10 cellular contexts compared by ENCODE assay signal in the genomic region with DNA sequence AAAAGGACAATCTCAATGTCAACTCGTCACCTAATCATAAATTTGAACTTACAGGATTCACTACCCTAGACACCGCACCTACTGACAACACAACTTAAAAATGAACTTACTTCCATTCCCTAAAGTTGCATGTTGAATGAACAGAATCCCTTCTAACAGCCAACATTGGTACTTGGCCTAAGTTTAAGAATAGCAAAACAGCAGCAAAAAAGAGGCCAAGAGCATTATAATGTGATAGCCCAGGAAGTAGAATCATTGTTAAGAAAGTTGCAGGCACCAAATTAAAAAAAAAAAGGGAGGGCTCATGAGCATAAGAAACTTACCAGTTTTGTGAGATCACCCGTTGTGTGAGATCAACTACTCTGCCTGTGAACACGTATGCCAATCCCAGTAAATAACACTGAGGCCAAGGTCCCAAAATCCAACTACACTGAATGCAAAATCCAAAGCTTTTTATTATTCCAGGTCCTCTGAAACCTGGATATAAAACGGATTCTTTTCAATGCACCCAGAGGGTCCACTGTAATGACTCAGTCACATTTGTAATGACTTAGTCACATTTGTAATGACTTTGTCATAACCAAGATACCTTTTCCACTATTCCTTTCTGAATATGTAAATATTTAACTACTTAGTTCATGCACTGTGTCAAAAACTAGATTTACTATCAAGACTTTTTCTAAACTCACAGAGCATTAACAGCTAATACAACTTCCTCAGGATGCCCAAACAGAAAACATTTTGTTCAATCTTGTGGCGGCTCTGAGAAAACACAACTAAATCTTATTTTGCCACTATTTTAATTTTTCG. TPM values are rescaled to one million over a fixed set of nuclear protein-coding genes. Genes with fewer than 3 reads are reported as not detected.
DNase-seq lines count a peak whose midpoint lies in the region; ATAC-seq, FAIRE-seq and TF ChIP-seq lines count a peak whose summit lies in the region.
"Had no signal": no experiment of that assay in that cellular context is flagged by ENCODE, and none has a peak within 500 bp of the region (broad histone marks: within the 10 kb centered on the region; RNA-seq: fewer than 3 reads in every experiment).

No MANE protein-coding gene starts in this region.

- H3K9me1 ChIP-seq in K562 (ENCODE audit: control insufficient read depth, insufficient read depth, low read length) = no peaks in the 10 kb centered on the region

- TF ChIP-seq CTCF in K562 (IDR thresholded peaks at IDR 0.05 in 2 of 3, conservative IDR thresholded peaks at IDR 0.05 in 1 of 3; ENCODE audit: insufficient read depth in 2 of 3, low read depth in 1 of 3, low read length in 3 of 3) (no peak), osteoblast (IDR thresholded peaks at IDR 0.05; ENCODE audit: extremely low read depth, low read depth, low read length) (no peak)

- in situ Hi-C loops in K562 (cut with MboI) = no loop called here

- H3K27ac ChIP-seq in K562 (ENCODE audit: extremely low read depth, low read depth, low read length) = no peak overlapping the region
- H3K27ac ChIP-seq in osteoblast (ENCODE audit: low read depth, low read length) = no peak overlapping the region
- H3K27ac ChIP-seq: esophagus squamous epithelium had no signal

- intact Hi-C loops in K562 (cut with micrococcal nuclease) (no loop called here), posterior cingulate gyrus (cut with DNase I) (loop anchor here (10.0 kb wide), 1 partner anchor 139 kb away; no protein-coding TSS in a partner anchor)

- BruUV-seq in K562 (replicated peaks; lab: Mats Ljungman, UMichigan) = no TSS peak

- H3K4me1 ChIP-seq in K562 (replicated peaks in 1 of 2; ENCODE audit: control insufficient read depth in 2 of 2, insufficient read depth in 2 of 2, low read length in 2 of 2) (peaks cover 2 to 9% of the 10 kb centered on the region in 2 experiments; a peak in 2 of 5 replicates), osteoblast (ENCODE audit: insufficient read depth, low read length) (peaks cover 44% of the 10 kb centered on the region)

- H3K27me3 ChIP-seq in K562 (ENCODE audit: control insufficient read depth in 2 of 2, insufficient read depth in 2 of 2, low read length in 2 of 2) (no peaks in the 10 kb centered on the region), osteoblast (ENCODE audit: insufficient read depth, low read length) (no peaks in the 10 kb centered on the region), MG63 (no peaks in the 10 kb centered on the region)
- H3K27me3 ChIP-seq: esophagus squamous epithelium had no signal

- DNase-seq in NCI-H2171 treated with DMSO at 0.1 percent for 48 hours (lab: John Stamatoyannopoulos, UW) (peak; percentile 3), NCI-H2171 (lab: John Stamatoyannopoulos, UW) (no peak), LHCN-M2 (ENCODE audit: low read depth) (peak; percentile 51), K562 (ENCODE audit: extremely low read depth in 1 of 4, low spot score in 3 of 4) (no peak), osteoblast (ENCODE audit: insufficient read length, low spot score, missing footprints) (peak; percentile 80), MG63 (no peak), posterior cingulate gyrus (no peak)
- no peak for DNase-seq in effector CD4-positive, alpha-beta T cell
- DNase-seq: 8988T, esophagus squamous epithelium had no signal

- TF ChIP-seq RAD21 in K562 (CRISPR knock-in tag; conservative IDR thresholded peaks at IDR 0.05 in 1 of 2, IDR thresholded peaks at IDR 0.05 in 1 of 2) = no peak

- H4K20me1 ChIP-seq in K562 (replicated peaks; ENCODE audit: control insufficient read depth, insufficient read depth, low read length) = peaks cover 35% of the 10 kb centered on the region
- peaks cover 61% of the 10 kb centered on the region for H4K20me1 ChIP-seq in osteoblast (ENCODE audit: insufficient read depth, low read length)

- no peak overlapping the region for H3K9ac ChIP-seq in K562 (ENCODE audit: insufficient read depth in 1 of 2, low read depth in 2 of 2, low read length in 2 of 2)

- peaks cover 34% of the 10 kb centered on the region for H3K79me2 ChIP-seq in K562 (ENCODE audit: control insufficient read depth, insufficient read depth, low read length)
- peaks cover 31% of the 10 kb centered on the region for H3K79me2 ChIP-seq in osteoblast (ENCODE audit: insufficient read depth, low read length)

- peak; percentile 83 for TF ChIP-seq POLR2A in K562 (conservative IDR thresholded peaks at IDR 0.05)

- WGBS in K562 (ENCODE audit: insufficient coverage, low coverage, missing lambda C conversion rate) = 67% methylated on average over 7 of the region's 7 CpGs

- H3K4me3 ChIP-seq in K562 = no peak overlapping the region
- H3K4me3 ChIP-seq in osteoblast (ENCODE audit: insufficient read depth, low read length) = no peak overlapping the region
- H3K4me3 ChIP-seq in MG63 = no peak overlapping the region
- H3K4me3 ChIP-seq: esophagus squamous epithelium had no signal

- H2AFZ ChIP-seq in K562 (ENCODE audit: low read depth, low read length) = no peak overlapping the region
- no peak overlapping the region for H2AFZ ChIP-seq in osteoblast (ENCODE audit: low read length)

- H3K36me3 ChIP-seq in K562 (ENCODE audit: control insufficient read depth, insufficient read depth, low read length) (peaks cover 51% of the 10 kb centered on the region), osteoblast (ENCODE audit: insufficient read depth, low read length) (peaks cover 53% of the 10 kb centered on the region), MG63 (peaks cover 62% of the 10 kb centered on the region)

- CTCF ChIA-PET in K562 (lab: Yijun Ruan, JAX; ENCODE audit: low intra/inter-chr PET ratio) = no interaction called here

- ATAC-seq in K562 = peak; percentile 51

- no peaks in the 10 kb centered on the region for H3K9me3 ChIP-seq in K562 (replicated peaks; ENCODE audit: control insufficient read depth, insufficient read depth, low read depth, low read length)
- no peaks in the 10 kb centered on the region for H3K9me3 ChIP-seq in osteoblast (ENCODE audit: low read depth, low read length)
- H3K9me3 ChIP-seq in MG63 = no peaks in the 10 kb centered on the region
- H3K9me3 ChIP-seq: esophagus squamous epithelium had no signal

- TF ChIP-seq EP300 in K562 (IDR thresholded peaks at IDR 0.05; ENCODE audit: low read length) = no peak

- POLR2A ChIA-PET in K562 (lab: Yijun Ruan, JAX) = interaction anchor here (0.6 to 2.9 kb wide), 7 partner anchors 8 to 450 kb away, joined by 3 to 14 read pairs (median 8); partner anchors contain the start of gene HNRNPD

- FAIRE-seq in K562 (lab: Jason Lieb, UNC) = no peak

- H3K4me2 ChIP-seq in K562 (ENCODE audit: insufficient read depth, low read length) (no peak overlapping the region), osteoblast (ENCODE audit: insufficient read depth, low read length) (no peak overlapping the region)

RNA-seq across cellular contexts. Expression of gene HNRNPDL, which starts 6.8 kb away (rescaled TPM):
- total RNA-seq in LHCN-M2 (2014; rRNA removed) = 238 and 249 TPM in 2 replicates
- 149 TPM for polyA plus RNA-seq in LHCN-M2 (2012)
- total RNA-seq in K562 (2011; cell fraction: chromatin; rRNA removed; ENCODE audit: low replicate concordance) = 92.3 and 355 TPM in 2 replicates
- 64.7 and 75.9 TPM in 2 replicates for total RNA-seq in K562 (2011; cell fraction: nucleolus; rRNA removed)
- 136 and 154 TPM in 2 replicates for total RNA-seq in K562 (2011; cell fraction: nucleoplasm; rRNA removed)
- total RNA-seq in K562 (2014; rRNA removed) = 278 and 351 TPM in 2 replicates
- 389 and 475 TPM in 2 replicates for total RNA-seq in K562 (2014; rRNA removed; fragmentation: Illumina TruSeq; extraction: Trizol)
- 472 and 503 TPM in 2 replicates for total RNA-seq in K562 (2015; rRNA removed; fragmentation: Illumina TruSeq; extraction: Trizol)
- total RNA-seq in K562 (2021) = 296 and 315 TPM in 2 replicates
- polyA plus RNA-seq in K562 (2011; rRNA removed) = 185 and 257 TPM in 2 replicates
- 53.9 and 124 TPM in 2 replicates for polyA plus RNA-seq in K562 (2011; cell fraction: cytosol; rRNA removed)
- 287 and 487 TPM in 2 replicates for polyA plus RNA-seq in K562 (2011; cell fraction: nucleus; rRNA removed)
- polyA plus RNA-seq in K562 (2012) = 144 and 421 TPM in 2 replicates
- 392 and 393 TPM in 2 replicates for polyA plus RNA-seq in K562 (2014; fragmentation: Illumina TruSeq; extraction: Trizol)
- polyA plus RNA-seq in K562 (2014; fragmentation: Nextera tagmentation; extraction: Ambion mirVana) = 100 to 1,000 TPM; 243 to 299 TPM
- polyA plus RNA-seq in K562 (2014; rRNA removed) = 555 and 652 TPM in 2 replicates
- 151 and 158 TPM in 2 replicates for polyA minus RNA-seq in K562 (2011; rRNA and poly(A)+ RNA removed)
- 67.0 and 67.9 TPM in 2 replicates for polyA minus RNA-seq in K562 (2011; cell fraction: cytosol; rRNA and poly(A)+ RNA removed)
- 82.9 and 155 TPM in 2 replicates for polyA minus RNA-seq in K562 (2011; cell fraction: nucleus; rRNA and poly(A)+ RNA removed)
- total RNA-seq in osteoblast = 142 and 143 TPM in 2 replicates
- total RNA-seq in MG63 (2014; rRNA removed; shearing (Covaris generic); ENCODE audit: low replicate concordance) = 228 and 261 TPM in 2 replicates

RNA-seq across cellular contexts. Expression of gene ENOPH1, which starts 6.9 kb away (rescaled TPM):
- 55.3 and 59.4 TPM in 2 replicates for total RNA-seq in LHCN-M2 (2014; rRNA removed)
- 23.9 TPM for polyA plus RNA-seq in LHCN-M2 (2012)
- 7.4 and 14.2 TPM in 2 replicates for total RNA-seq in K562 (2011; cell fraction: chromatin; rRNA removed; ENCODE audit: low replicate concordance)
- 5.5 and 6.1 TPM in 2 replicates for total RNA-seq in K562 (2011; cell fraction: nucleolus; rRNA removed)
- 7.6 and 14.4 TPM in 2 replicates for total RNA-seq in K562 (2011; cell fraction: nucleoplasm; rRNA removed)
- total RNA-seq in K562 (2014; rRNA removed) = 44.2 and 52.5 TPM in 2 replicates
- total RNA-seq in K562 (2014; rRNA removed; fragmentation: Illumina TruSeq; extraction: Trizol) = 70.4 and 71.4 TPM in 2 replicates
- 53.7 and 57.1 TPM in 2 replicates for total RNA-seq in K562 (2015; rRNA removed; fragmentation: Illumina TruSeq; extraction: Trizol)
- total RNA-seq in K562 (2021) = 51.0 and 51.4 TPM in 2 replicates
- polyA plus RNA-seq in K562 (2011; rRNA removed) = 21.0 and 29.8 TPM in 2 replicates
- 13.2 and 15.4 TPM in 2 replicates for polyA plus RNA-seq in K562 (2011; cell fraction: cytosol; rRNA removed)
- polyA plus RNA-seq in K562 (2011; cell fraction: nucleus; rRNA removed) = 6.5 and 7.1 TPM in 2 replicates
- 38.2 and 48.5 TPM in 2 replicates for polyA plus RNA-seq in K562 (2012)
- polyA plus RNA-seq in K562 (2014; fragmentation: Illumina TruSeq; extraction: Trizol) = 59.8 and 66.5 TPM in 2 replicates
- 10 to 100 TPM; 33.6 to 38.2 TPM for polyA plus RNA-seq in K562 (2014; fragmentation: Nextera tagmentation; extraction: Ambion mirVana)
- 48.9 and 58.7 TPM in 2 replicates for polyA plus RNA-seq in K562 (2014; rRNA removed)
- polyA minus RNA-seq in K562 (2011; rRNA and poly(A)+ RNA removed) = 24.2 and 24.4 TPM in 2 replicates
- polyA minus RNA-seq in K562 (2011; cell fraction: cytosol; rRNA and poly(A)+ RNA removed) = 9.9 and 10.2 TPM in 2 replicates
- 5.3 and 5.9 TPM in 2 replicates for polyA minus RNA-seq in K562 (2011; cell fraction: nucleus; rRNA and poly(A)+ RNA removed)
- total RNA-seq in osteoblast = 35.4 and 38.4 TPM in 2 replicates
- 42.7 and 55.5 TPM in 2 replicates for total RNA-seq in MG63 (2014; rRNA removed; shearing (Covaris generic); ENCODE audit: low replicate concordance)

RNA-seq across cellular contexts. Expression of gene HNRNPD, which starts 49.7 kb away (rescaled TPM):
- total RNA-seq in LHCN-M2 (2014; rRNA removed) (36.2 and 48.9 TPM in 2 replicates), K562 (2014; rRNA removed) (157 and 160 TPM in 2 replicates), K562 (2014; rRNA removed; fragmentation: Illumina TruSeq; extraction: Trizol) (98.8 and 120 TPM in 2 replicates), K562 (2015; rRNA removed; fragmentation: Illumina TruSeq; extraction: Trizol) (135 and 147 TPM in 2 replicates), K562 (2021) (346 and 422 TPM in 2 replicates), osteoblast (19.2 and 19.4 TPM in 2 replicates)
- 219 TPM for polyA plus RNA-seq in LHCN-M2 (2012)
- 121 and 345 TPM in 2 replicates for total RNA-seq in K562 (2011; cell fraction: chromatin; rRNA removed; ENCODE audit: low replicate concordance)
- 98.2 and 123 TPM in 2 replicates for total RNA-seq in K562 (2011; cell fraction: nucleolus; rRNA removed)
- total RNA-seq in K562 (2011; cell fraction: nucleoplasm; rRNA removed) = 163 and 222 TPM in 2 replicates
- polyA plus RNA-seq in K562 (2011; rRNA removed) (92.4 and 129 TPM in 2 replicates), K562 (2014; fragmentation: Illumina TruSeq; extraction: Trizol) (851 and 955 TPM in 2 replicates), K562 (2014; fragmentation: Nextera tagmentation; extraction: Ambion mirVana) (100 to 1,000 TPM; 152 to 187 TPM), K562 (2014; rRNA removed) (307 and 442 TPM in 2 replicates)
- polyA plus RNA-seq in K562 (2011; cell fraction: cytosol; rRNA removed) = 36.9 and 58.0 TPM in 2 replicates
- polyA plus RNA-seq in K562 (2011; cell fraction: nucleus; rRNA removed) = 162 and 252 TPM in 2 replicates
- polyA plus RNA-seq in K562 (2012) = 291 and 588 TPM in 2 replicates
- 51.2 and 75.0 TPM in 2 replicates for polyA minus RNA-seq in K562 (2011; rRNA and poly(A)+ RNA removed)
- 73.1 and 75.2 TPM in 2 replicates for polyA minus RNA-seq in K562 (2011; cell fraction: cytosol; rRNA and poly(A)+ RNA removed)
- 54.7 and 85.6 TPM in 2 replicates for polyA minus RNA-seq in K562 (2011; cell fraction: nucleus; rRNA and poly(A)+ RNA removed)
- total RNA-seq in MG63 (2014; rRNA removed; shearing (Covaris generic); ENCODE audit: low replicate concordance) = 23.6 and 40.8 TPM in 2 replicates

Comparison
In these comparisons a context has a peak if more than half of its experiments do, and no peak if none do; other contexts are left out.
1. DNase-seq: peak in NCI-H2171 treated with DMSO at 0.1 percent for 48 hours (single experiment), LHCN-M2 (single experiment) and osteoblast (single experiment); none in NCI-H2171 (single experiment), K562 (0 of 4), MG63 (single experiment), posterior cingulate gyrus (0 of 10) and effector CD4-positive, alpha-beta T cell (single experiment).